Comparison of ENCODE assay signal across 11 cellular contexts in genomic region chr2:44801676-44802408, GRCh38.
DNase-seq lines count a peak whose midpoint lies in the region; ATAC-seq, FAIRE-seq and TF ChIP-seq lines count a peak whose summit lies in the region.
"Had no signal": no experiment of that assay in that cellular context is flagged by ENCODE, and none has a peak within 500 bp of the region (broad histone marks: within the 10 kb centered on the region; RNA-seq: fewer than 3 reads in every experiment).

No MANE protein-coding gene starts in this region.

- peak overlapping the region; percentile 33 for H3K4me3 ChIP-seq in CD8-positive, alpha-beta T cell (ENCODE audit: low read depth, low read length)
- H3K4me3 ChIP-seq in H7 (ENCODE audit: insufficient read depth, low read depth, low read length) (peak overlapping the region; percentile 46), endothelial cell of umbilical vein (replicated peaks in 1 of 3; ENCODE audit: insufficient read depth in 1 of 3, low read depth in 1 of 3, low read length in 3 of 3) (peak overlapping the region; percentile 10 to 64 (median 30)), small intestine (ENCODE audit: low read depth in 1 of 2, low read length in 2 of 2) (no peak overlapping the region), upper lobe of right lung (no peak overlapping the region)

- H3K4me2 ChIP-seq in endothelial cell of umbilical vein (ENCODE audit: insufficient read depth, low read length): peak overlapping the region; percentile 96

- no TSS peak for BruUV-seq in endothelial cell of umbilical vein (replicated peaks; lab: Mats Ljungman, UMichigan)

- POLR2A ChIA-PET in CD8-positive, alpha-beta T cell (lab: Charles Lee): no interaction called here
- POLR2A ChIA-PET in endothelial cell of umbilical vein (lab: Charles Lee): no interaction called here

- H3K27ac Mint-ChIP-seq in CD8-positive, alpha-beta T cell: no peak overlapping the region
- no peak overlapping the region for H3K27ac Mint-ChIP-seq in nephron progenitor cell

- no peaks in the 10 kb centered on the region for H3K9me1 ChIP-seq in endothelial cell of umbilical vein (replicated peaks; ENCODE audit: control insufficient read depth, extremely low read depth, insufficient read depth, low read length)

- no peaks in the 10 kb centered on the region for H3K9me3 Mint-ChIP-seq in CD8-positive, alpha-beta T cell
- H3K9me3 Mint-ChIP-seq in nephron progenitor cell: no peaks in the 10 kb centered on the region

- peak overlapping the region; percentile 63 for H3K4me3 Mint-ChIP-seq in CD8-positive, alpha-beta T cell
- H3K4me3 Mint-ChIP-seq in nephron progenitor cell: no peak overlapping the region

- FAIRE-seq in endothelial cell of umbilical vein (lab: Jason Lieb, UNC) (peak; percentile 94), small intestine (lab: Jason Lieb, UNC) (no peak), frontal cortex (lab: Jason Lieb, UNC) (no peak)

- in situ Hi-C loops in KBM-7 (cut with MboI; ENCODE audit: low pct_unique_long_range_greater_than_20kb, low sequenced_read_pairs): no loop called here

- H2AFZ ChIP-seq in endothelial cell of umbilical vein (ENCODE audit: low read depth, low read length): peak overlapping the region; percentile 56

- no peak for TF ChIP-seq CTCF in CD8-positive, alpha-beta T cell (IDR thresholded peaks at IDR 0.05)
- TF ChIP-seq CTCF in endothelial cell of umbilical vein (IDR thresholded peaks at IDR 0.05; ENCODE audit: extremely low read depth in 1 of 2, insufficient read depth in 1 of 2, low read depth in 1 of 2, low read length in 2 of 2) (no peak), nephron progenitor cell (IDR thresholded peaks at IDR 0.05) (no peak), upper lobe of right lung (IDR thresholded peaks at IDR 0.05) (no peak)

- ATAC-seq in CD8-positive, alpha-beta T cell: no peak
- ATAC-seq in upper lobe of right lung: no peak
- ATAC-seq: activated CD4-positive, CD25-positive, alpha-beta regulatory T cell treated with anti-CD3 and anti-CD28 coated beads, Interleukin-2, amount 50 U/mL, for 24 hours had no signal

- no peaks in the 10 kb centered on the region for H3K36me3 ChIP-seq in CD8-positive, alpha-beta T cell (ENCODE audit: insufficient read depth, low read length)
- H3K36me3 ChIP-seq in H7 (replicated peaks; ENCODE audit: control insufficient read depth, insufficient read depth, low read length) (no peaks in the 10 kb centered on the region), endothelial cell of umbilical vein (ENCODE audit: control insufficient read depth in 2 of 2, extremely low read depth in 1 of 2, insufficient read depth in 2 of 2, low read length in 2 of 2) (no peaks in the 10 kb centered on the region), small intestine (ENCODE audit: control insufficient read depth in 2 of 2, insufficient read depth in 2 of 2, low read length in 2 of 2) (no peaks in the 10 kb centered on the region), upper lobe of right lung (no peaks in the 10 kb centered on the region)
- H3K36me3 ChIP-seq: thyroid gland had no signal

- no peak overlapping the region for H3K27ac ChIP-seq in CD8-positive, alpha-beta T cell (ENCODE audit: low read depth, low read length)
- H3K27ac ChIP-seq in endothelial cell of umbilical vein (ENCODE audit: insufficient read depth, low read depth, low read length): no peak overlapping the region
- H3K27ac ChIP-seq in small intestine (ENCODE audit: low read depth in 1 of 2, low read length in 1 of 2): no peak overlapping the region
- H3K27ac ChIP-seq in upper lobe of right lung: no peak overlapping the region
- H3K27ac ChIP-seq: thyroid gland had no signal

- no peak overlapping the region for H3K9ac ChIP-seq in endothelial cell of umbilical vein (replicated peaks; ENCODE audit: extremely low read depth, insufficient read depth, low read length)

- H3K4me1 ChIP-seq in CD8-positive, alpha-beta T cell (ENCODE audit: insufficient read depth, low read length): peaks cover 20% of the 10 kb centered on the region
- H3K4me1 ChIP-seq in endothelial cell of umbilical vein (ENCODE audit: control insufficient read depth, extremely low read depth, insufficient read depth, low read length) (peaks cover 17% of the 10 kb centered on the region), small intestine (ENCODE audit: control insufficient read depth in 2 of 2, insufficient read depth in 1 of 2, low read depth in 1 of 2, low read length in 1 of 2) (no peaks in the 10 kb centered on the region), upper lobe of right lung (peaks cover 13% of the 10 kb centered on the region)

- H3K27me3 ChIP-seq in CD8-positive, alpha-beta T cell (ENCODE audit: insufficient read depth, low read length): peaks cover 34% of the 10 kb centered on the region
- H3K27me3 ChIP-seq in H7 (ENCODE audit: control insufficient read depth, insufficient read depth, low read length): peaks cover 32% of the 10 kb centered on the region; the same call in 1 of the 2 replicates
- peaks cover 59 to 85% of the 10 kb centered on the region in 2 experiments for H3K27me3 ChIP-seq in endothelial cell of umbilical vein (ENCODE audit: control insufficient read depth in 2 of 2, insufficient read depth in 2 of 2, low read length in 2 of 2)
- peaks cover 5 to 57% of the 10 kb centered on the region in 2 donors for H3K27me3 ChIP-seq in small intestine (ENCODE audit: control insufficient read depth in 2 of 2, insufficient read depth in 2 of 2, low read length in 2 of 2)
- peaks cover 89% of the 10 kb centered on the region for H3K27me3 ChIP-seq in upper lobe of right lung

- peaks cover 15% of the 10 kb centered on the region for H3K4me1 Mint-ChIP-seq in CD8-positive, alpha-beta T cell (ENCODE audit: low read depth)
- H3K4me1 Mint-ChIP-seq in nephron progenitor cell: no peaks in the 10 kb centered on the region

- DNase-seq in CD8-positive, alpha-beta T cell: no peak
- DNase-seq in H7: peak; percentile 83
- no peak for DNase-seq in endothelial cell of umbilical vein (ENCODE audit: low read depth, low spot score)
- DNase-seq in nephron progenitor cell: peak; percentile 33
- DNase-seq in small intestine: no peak
- no peak for DNase-seq in KBM-7
- DNase-seq in upper lobe of right lung: no peak
- DNase-seq in frontal cortex (ENCODE audit: low spot score in 2 of 2): no peak
- DNase-seq: NCI-H2227 treated with DMSO at 0.1 percent for 48 hours, thyroid gland had no signal

- CTCF ChIA-PET in CD8-positive, alpha-beta T cell (lab: Charles Lee): no interaction called here
- CTCF ChIA-PET in endothelial cell of umbilical vein (lab: Charles Lee): interaction anchor here (0.7 to 4.2 kb wide), 4 partner anchors 25 to 409 kb away, joined by 3 to 28 read pairs (median 3); no protein-coding TSS in a partner anchor

- H3K79me2 ChIP-seq in endothelial cell of umbilical vein (ENCODE audit: control insufficient read depth, insufficient read depth, low read length): no peaks in the 10 kb centered on the region

- H3K9me3 ChIP-seq in CD8-positive, alpha-beta T cell (ENCODE audit: low read length): no peaks in the 10 kb centered on the region
- H3K9me3 ChIP-seq in endothelial cell of umbilical vein (replicated peaks; ENCODE audit: control insufficient read depth, insufficient read depth, low read length): no peaks in the 10 kb centered on the region
- H3K9me3 ChIP-seq in small intestine (ENCODE audit: control insufficient read depth, low read depth): no peaks in the 10 kb centered on the region
- H3K9me3 ChIP-seq in upper lobe of right lung: no peaks in the 10 kb centered on the region
- H3K9me3 ChIP-seq: thyroid gland had no signal

- intact Hi-C loops in CD8-positive, alpha-beta T cell (cut with DNase I, micrococcal nuclease): no loop called here
- intact Hi-C loops in endothelial cell of umbilical vein (cut with micrococcal nuclease) (loop anchor here (5.0 to 10.0 kb wide), 2 partner anchors 140 to 437 kb away; partner anchors contain the start of genes CAMKMT, PREPL and SIX3), upper lobe of right lung (cut with DNase I) (no loop called here)

- H3K36me3 Mint-ChIP-seq in CD8-positive, alpha-beta T cell: no peaks in the 10 kb centered on the region
- H3K36me3 Mint-ChIP-seq in nephron progenitor cell (ENCODE audit: low read depth): no peaks in the 10 kb centered on the region

- no peaks in the 10 kb centered on the region for H4K20me1 ChIP-seq in endothelial cell of umbilical vein (replicated peaks; ENCODE audit: control insufficient read depth, extremely low read depth, insufficient read depth, low read length)

- dilution Hi-C loops in endothelial cell of umbilical vein (cut with MboI; ENCODE audit: extremely low pct_ligation_motif_present, low sequenced_read_pairs): no loop called here

- WGBS in small intestine, 3 donors: 5 to 18% (median 10%) methylated on average over 30 to 45 of the region's 45 CpGs

- TF ChIP-seq POLR2A in endothelial cell of umbilical vein (IDR thresholded peaks at IDR 0.05; ENCODE audit: low read depth, low read length): no peak

- H3K27me3 Mint-ChIP-seq in CD8-positive, alpha-beta T cell (ENCODE audit: low read depth): peaks cover 82% of the 10 kb centered on the region
- H3K27me3 Mint-ChIP-seq in nephron progenitor cell (ENCODE audit: low read depth, poor library complexity): peaks cover 100% of the 10 kb centered on the region

TF ChIP-seq in endothelial cell of umbilical vein, 7 proteins besides CTCF, POLR2A, EP300 and RAD21:
- TF ChIP-seq EZH2 (IDR thresholded peaks at IDR 0.05; ENCODE audit: borderline replicate concordance, low read depth, low read length, severe bottlenecking) (no peak), MYC (IDR thresholded peaks at IDR 0.05; ENCODE audit: low read depth, low read length) (no peak), JUN (IDR thresholded peaks at IDR 0.05; ENCODE audit: borderline replicate concordance, insufficient read depth, insufficient read length, low read depth) (no peak), POLR2AphosphoS5 (IDR thresholded peaks at IDR 0.05; ENCODE audit: insufficient read depth, low read depth, low read length) (peak; percentile 16), FOS (IDR thresholded peaks at IDR 0.05; ENCODE audit: borderline replicate concordance, insufficient read depth, low read length) (peak; percentile 41), GATA2 (IDR thresholded peaks at IDR 0.05; ENCODE audit: insufficient read depth, insufficient read length, low read depth, low read length) (no peak)
- TF ChIP-seq, protein P1, sequence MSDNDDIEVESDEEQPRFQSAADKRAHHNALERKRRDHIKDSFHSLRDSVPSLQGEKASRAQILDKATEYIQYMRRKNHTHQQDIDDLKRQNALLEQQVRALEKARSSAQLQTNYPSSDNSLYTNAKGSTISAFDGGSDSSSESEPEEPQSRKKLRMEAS (IDR thresholded peaks at IDR 0.05; ENCODE audit: insufficient read depth, insufficient read length): no peak

Comparison
In these comparisons a context has a peak if more than half of its experiments do, and no peak if none do; other contexts are left out.
1. DNase-seq: peak in H7 (single experiment) and nephron progenitor cell (single experiment); none in CD8-positive, alpha-beta T cell (0 of 7), endothelial cell of umbilical vein (single experiment), small intestine (single experiment), KBM-7 (single experiment), upper lobe of right lung (single experiment) and frontal cortex (0 of 2).
2. H3K4me3 ChIP-seq: peak in CD8-positive, alpha-beta T cell (single experiment), H7 (single experiment) and endothelial cell of umbilical vein (3 of 3); none in small intestine (0 of 2) and upper lobe of right lung (single experiment).